ENCODE assay signal across 9 cellular contexts in genomic region chr14:100900837-100901390, GRCh38. TPM values are rescaled to one million over a fixed set of nuclear protein-coding genes. Genes with fewer than 3 reads are reported as not detected.
DNase-seq lines count a peak whose midpoint lies in the region; ATAC-seq and TF ChIP-seq lines count a peak whose summit lies in the region.
"Had no signal": no experiment of that assay in that cellular context is flagged by ENCODE, and none has a peak within 500 bp of the region (broad histone marks: within the 10 kb centered on the region; RNA-seq: fewer than 3 reads in every experiment).

No MANE protein-coding gene starts in this region.

- POLR2A ChIA-PET in MCF 10A (lab: Yijun Ruan, JAX): no interaction called here

- H3K27me3 Mint-ChIP-seq in MCF 10A (ENCODE audit: insufficient read depth, unreplicated experiment): peaks cover 92% of the 10 kb centered on the region

- peak; percentile 40 for TF ChIP-seq CTCF in MCF 10A (IDR thresholded peaks at IDR 0.05; ENCODE audit: unreplicated experiment)
- TF ChIP-seq CTCF in mammary epithelial cell (conservative IDR thresholded peaks at IDR 0.05 in 1 of 2, IDR thresholded peaks at IDR 0.05 in 1 of 2; ENCODE audit: extremely low read depth in 1 of 2, insufficient read depth in 1 of 2, low read depth in 1 of 2, low read length in 2 of 2): peak in 1 of 2 donors; percentile 29
- TF ChIP-seq CTCF in omental fat pad (IDR thresholded peaks at IDR 0.05): no peak

- BruUV-seq in MCF 10A (replicated peaks; lab: Mats Ljungman, UMichigan) (no TSS peak), mammary epithelial cell (replicated peaks; lab: Mats Ljungman, UMichigan) (no TSS peak)

- no peaks in the 10 kb centered on the region for H3K36me3 Mint-ChIP-seq in MCF 10A (ENCODE audit: insufficient read depth, unreplicated experiment)
- H3K36me3 Mint-ChIP-seq: activated naive CD4-positive, alpha-beta T cell treated with anti-CD3 and anti-CD28 coated beads, Interleukin-2, amount 50 U/mL, for 24 hours had no signal

- DNase-seq in MCF 10A (ENCODE audit: unreplicated experiment) (peak; percentile 35), mammary epithelial cell (no peak), NCI-H460 (ENCODE audit: extremely low read depth, low read depth) (peak; percentile 52), ecto neural progenitor cell (ENCODE audit: low spot score) (peak; percentile 82), omental fat pad (ENCODE audit: low spot score) (no peak)

- no peaks in the 10 kb centered on the region for H3K79me2 ChIP-seq in mammary epithelial cell (ENCODE audit: insufficient read depth, low read length)

- H4K20me1 ChIP-seq in mammary epithelial cell (ENCODE audit: insufficient read depth, low read length): no peaks in the 10 kb centered on the region

- no peak overlapping the region for H3K4me2 ChIP-seq in mammary epithelial cell (ENCODE audit: insufficient read depth, low read depth, low read length)

- H3K4me1 Mint-ChIP-seq in MCF 10A (ENCODE audit: insufficient read depth, unreplicated experiment): peaks cover 5% of the 10 kb centered on the region
- H3K4me1 Mint-ChIP-seq: activated naive CD4-positive, alpha-beta T cell treated with anti-CD3 and anti-CD28 coated beads, Interleukin-2, amount 50 U/mL, for 24 hours had no signal

- H2AFZ ChIP-seq in mammary epithelial cell (ENCODE audit: low read depth, low read length): no peak overlapping the region

- no peaks in the 10 kb centered on the region for H3K9me3 Mint-ChIP-seq in MCF 10A (ENCODE audit: unreplicated experiment)
- H3K9me3 Mint-ChIP-seq: activated naive CD4-positive, alpha-beta T cell treated with anti-CD3 and anti-CD28 coated beads, Interleukin-2, amount 50 U/mL, for 24 hours had no signal

- intact Hi-C loops in MCF 10A (cut with micrococcal nuclease): loop anchor here (1.0 to 5.0 kb wide), 7 partner anchors 50 to 766 kb away; no protein-coding TSS in a partner anchor
- intact Hi-C loops in mammary epithelial cell (cut with micrococcal nuclease): loop anchor here (2.0 to 5.0 kb wide), 4 partner anchors 50 to 518 kb away; no protein-coding TSS in a partner anchor

- WGBS in mammary epithelial cell (ENCODE audit: low coverage, missing lambda C conversion rate): 53% methylated on average over 15 of the region's 15 CpGs

- no peak overlapping the region for H3K27ac ChIP-seq in mammary epithelial cell (ENCODE audit: insufficient read depth, low read depth, low read length)

- H3K4me3 Mint-ChIP-seq in MCF 10A (ENCODE audit: unreplicated experiment): no peak overlapping the region
- H3K4me3 Mint-ChIP-seq: activated naive CD4-positive, alpha-beta T cell treated with anti-CD3 and anti-CD28 coated beads, Interleukin-2, amount 50 U/mL, for 24 hours had no signal

- peaks cover 2% of the 10 kb centered on the region for H3K27me3 ChIP-seq in mammary epithelial cell (ENCODE audit: insufficient read depth, low read length)

- no peaks in the 10 kb centered on the region for H3K9me3 ChIP-seq in mammary epithelial cell (replicated peaks; ENCODE audit: insufficient read depth, low read length)

- no peak overlapping the region for H3K9ac ChIP-seq in mammary epithelial cell (ENCODE audit: insufficient read depth, low read length)

- H3K36me3 ChIP-seq in mammary epithelial cell (ENCODE audit: insufficient read depth, low read length): no peaks in the 10 kb centered on the region

- in situ Hi-C loops in mammary epithelial cell (cut with MboI; ENCODE audit: low sequenced_read_pairs in 2 of 2): no loop called here

- CTCF ChIA-PET in MCF 10A (lab: Yijun Ruan, JAX) (interaction anchor here (0.6 to 1.4 kb wide), 10 partner anchors 18 to 696 kb away, joined by 3 to 8 read pairs (median 4); no protein-coding TSS in a partner anchor), mammary epithelial cell (lab: Charles Lee; ENCODE audit: low non-redundant PET) (interaction anchor here (0.6 kb wide), 1 partner anchor 1143 kb away, joined by 4 read pairs; no protein-coding TSS in a partner anchor)

- no peak overlapping the region for H3K4me3 ChIP-seq in mammary epithelial cell (replicated peaks in 1 of 3; ENCODE audit: insufficient read depth in 1 of 3, low read depth in 2 of 3, low read length in 3 of 3)

- dilution Hi-C loops in mammary epithelial cell (cut with HindIII; ENCODE audit: low sequenced_read_pairs): no loop called here

- ATAC-seq in omental fat pad (ENCODE audit: low FRiP score): peak; percentile 28
- no peak for ATAC-seq in HG03095 (IDR thresholded peaks at IDR 0.05; ENCODE audit: unreplicated experiment)
- ATAC-seq in GM21526 (IDR thresholded peaks at IDR 0.05; ENCODE audit: low FRiP score, unreplicated experiment): no peak
- no peak for ATAC-seq in GM21723 (IDR thresholded peaks at IDR 0.05; ENCODE audit: unreplicated experiment)

- H3K4me1 ChIP-seq in mammary epithelial cell (ENCODE audit: insufficient read depth, low read length): no peaks in the 10 kb centered on the region

- H3K27ac Mint-ChIP-seq in MCF 10A (ENCODE audit: low read depth, unreplicated experiment): no peak overlapping the region
- H3K27ac Mint-ChIP-seq: activated naive CD4-positive, alpha-beta T cell treated with anti-CD3 and anti-CD28 coated beads, Interleukin-2, amount 50 U/mL, for 24 hours had no signal

RNA-seq across cellular contexts. Expression of gene RTL1, which starts 2.6 kb away (rescaled TPM):
- total RNA-seq in MCF 10A (2022) (not detected in 2 replicates), mammary epithelial cell (not detected), omental fat pad (not detected)
- polyA plus RNA-seq in mammary epithelial cell: not detected
- polyA minus RNA-seq in mammary epithelial cell: not detected
- not detected in 2 replicates for total RNA-seq in NCI-H460 (2014; rRNA removed; shearing (Covaris generic))
- polyA plus RNA-seq in NCI-H460 (2014; cell fraction: nucleus; rRNA removed): not detected in 2 replicates

Comparison
In these comparisons a context has a peak if more than half of its experiments do, and no peak if none do; other contexts are left out.
1. DNase-seq: peak in MCF 10A (single experiment), NCI-H460 (single experiment) and ecto neural progenitor cell (single experiment); none in mammary epithelial cell (single experiment) and omental fat pad (single experiment).